Comparison of ENCODE assay signal across 15 cellular contexts in genomic region chr10:63197304-63198092, GRCh38.
DNase-seq lines count a peak whose midpoint lies in the region; ATAC-seq, FAIRE-seq and TF ChIP-seq lines count a peak whose summit lies in the region.
"Had no signal": no experiment of that assay in that cellular context is flagged by ENCODE, and none has a peak within 500 bp of the region (broad histone marks: within the 10 kb centered on the region; RNA-seq: fewer than 3 reads in every experiment).

No MANE protein-coding gene starts in this region.

- peak overlapping the region; percentile 53 for H3K27ac Mint-ChIP-seq in central memory CD8-positive, alpha-beta T cell (ENCODE audit: low read depth)

- DNase-seq in AG08395 (ENCODE audit: low spot score): peak; percentile 45
- DNase-seq in central memory CD8-positive, alpha-beta T cell (ENCODE audit: low spot score in 2 of 2): no peak
- DNase-seq in left lobe of liver (ENCODE audit: low spot score): no peak
- no peak for DNase-seq in GM13977 (ENCODE audit: low spot score)
- no peak for DNase-seq in RCC 7860 (ENCODE audit: low spot score)
- no peak for DNase-seq in GOT3 (lab: John Stamatoyannopoulos, UW)
- DNase-seq: activated T-cell treated with anti-CD3 and anti-CD28 coated beads, Interleukin-2, amount 50 U/mL, for 48 hours; CD4-positive, CD25-positive, alpha-beta regulatory T cell; cerebellar nuclear complex; foreskin melanocyte; islet precursor cell; NCI-H1436 treated with DMSO at 0.1 percent for 48 hours; SIG-M5 had no signal

- H3K36me3 ChIP-seq in HEK293 (ENCODE audit: control insufficient read depth in 2 of 2, insufficient read depth in 1 of 2, low read length in 2 of 2): peaks cover 24 to 51% of the 10 kb centered on the region in 2 experiments

- H3K9me3 ChIP-seq in HEK293 (ENCODE audit: control insufficient read depth, insufficient read depth, low read depth, low read length): no peaks in the 10 kb centered on the region

- H3K27ac ChIP-seq in HEK293 (ENCODE audit: extremely low read depth, low read depth, low read length): no peak overlapping the region

- CTCF ChIA-PET in HEK293 (lab: Yijun Ruan, JAX): interaction anchor here (0.6 to 2.8 kb wide), 2 partner anchors 31 to 570 kb away, joined by 5 to 10 read pairs; no protein-coding TSS in a partner anchor

- TF ChIP-seq CTCF in HEK293 (tag by site-specific recombination; IDR thresholded peaks at IDR 0.05) (no peak), GM13977 (IDR thresholded peaks at IDR 0.05; ENCODE audit: extremely low read depth, insufficient read depth, missing control alignments) (no peak)

- no peak overlapping the region for H3K4me3 ChIP-seq in HEK293 (ENCODE audit: low read depth, low read length)

- ATAC-seq in central memory CD8-positive, alpha-beta T cell (replicated peaks; ENCODE audit: extremely low read depth, poor library complexity, severe bottlenecking): no peak
- ATAC-seq in left lobe of liver (peak; percentile 76), HG03135 (IDR thresholded peaks at IDR 0.05; ENCODE audit: unreplicated experiment) (no peak)

- H3K4me3 Mint-ChIP-seq in central memory CD8-positive, alpha-beta T cell: no peak overlapping the region
- H3K4me3 Mint-ChIP-seq: CD4-positive, CD25-positive, alpha-beta regulatory T cell had no signal

- H3K4me1 Mint-ChIP-seq in central memory CD8-positive, alpha-beta T cell: no peaks in the 10 kb centered on the region

- POLR2A ChIA-PET in HEK293 (lab: Yijun Ruan, JAX): no interaction called here

- no peak for FAIRE-seq in RCC 7860 (lab: Jason Lieb, UNC)

- H3K27me3 Mint-ChIP-seq in central memory CD8-positive, alpha-beta T cell: no peaks in the 10 kb centered on the region
- H3K27me3 Mint-ChIP-seq: CD4-positive, CD25-positive, alpha-beta regulatory T cell had no signal

- H3K9me3 Mint-ChIP-seq in central memory CD8-positive, alpha-beta T cell: no peaks in the 10 kb centered on the region
- H3K9me3 Mint-ChIP-seq: CD4-positive, CD25-positive, alpha-beta regulatory T cell had no signal

- H3K4me1 ChIP-seq in HEK293 (ENCODE audit: control insufficient read depth, insufficient read depth, low read length): peaks cover 2% of the 10 kb centered on the region; the same call in 1 of the 2 replicates

- peaks cover 63% of the 10 kb centered on the region for H3K36me3 Mint-ChIP-seq in central memory CD8-positive, alpha-beta T cell (ENCODE audit: insufficient read depth)

- in situ Hi-C loops in GM13977 (cut with MboI; ENCODE audit: low pct_unique_long_range_greater_than_20kb, low sequenced_read_pairs, unreplicated experiment): no loop called here

TF ChIP-seq in HEK293, 187 proteins besides CTCF, POLR2A, EP300 and RAD21:
- TF ChIP-seq FEZF1 (tag by site-specific recombination; IDR thresholded peaks at IDR 0.05): peak; percentile 36; the same call in 1 of the 2 replicates
- TF ChIP-seq ZBTB20 (tag by site-specific recombination; IDR thresholded peaks at IDR 0.05): no peak
- TF ChIP-seq ZNF248 (tag by site-specific recombination; IDR thresholded peaks at IDR 0.05): no peak
- TF ChIP-seq ZNF366 (tag by site-specific recombination; conservative IDR thresholded peaks at IDR 0.05): no peak
- TF ChIP-seq ZNF132 (tag by site-specific recombination; IDR thresholded peaks at IDR 0.05; ENCODE audit: borderline replicate concordance): no peak
- TF ChIP-seq ZNF174 (tag by site-specific recombination; IDR thresholded peaks at IDR 0.05): no peak
- no peak for TF ChIP-seq ZNF140 (tag by site-specific recombination; IDR thresholded peaks at IDR 0.05)
- TF ChIP-seq ZNF776 (tag by site-specific recombination; IDR thresholded peaks at IDR 0.05; ENCODE audit: borderline replicate concordance): no peak
